Comparison of ENCODE assay signal across 9 cellular contexts in genomic region chr2:26179446-26179907, GRCh38. TPM values are rescaled to one million over a fixed set of nuclear protein-coding genes. Genes with fewer than 3 reads are reported as not detected.
A peak's percentile ranks its signal among the peaks of the same experiment; 100 is the strongest.
DNase-seq lines count a peak whose midpoint lies in the region; ATAC-seq and TF ChIP-seq lines count a peak whose summit lies in the region.
"Had no signal": no experiment of that assay in that cellular context is flagged by ENCODE, and none has a peak within 500 bp of the region (broad histone marks: within the 10 kb centered on the region; RNA-seq: fewer than 3 reads in every experiment).

No MANE protein-coding gene starts in this region.

- intact Hi-C loops in right cardiac atrium (cut with DNase I) (no loop called here), psoas muscle (cut with DNase I) (no loop called here)

- no peaks in the 10 kb centered on the region for H3K9me3 Mint-ChIP-seq in T-cell

- peak overlapping the region; percentile 47 to 72 (median 60) for H3K4me3 Mint-ChIP-seq in T-cell

- H3K36me3 ChIP-seq in ES-I3 (ENCODE audit: insufficient read depth, low read length) (no peaks in the 10 kb centered on the region), psoas muscle (ENCODE audit: insufficient read depth in 1 of 2, low read depth in 1 of 2) (no peaks in the 10 kb centered on the region)

- 21% methylated on average over 12 of the region's 12 CpGs for WGBS in right cardiac atrium
- 22 to 34% (median 34%) methylated on average over 11 to 12 of the region's 12 CpGs for WGBS in psoas muscle, 3 donors

- DNase-seq in T-cell: no peak
- DNase-seq in right cardiac atrium: peak in 1 of 3 donors; percentile 47
- DNase-seq in psoas muscle: no peak
- no peak for DNase-seq in Kasumi-1 (lab: John Stamatoyannopoulos, UW)
- no peak for DNase-seq in NK-92 (lab: John Stamatoyannopoulos, UW; ENCODE audit: unreplicated experiment)
- DNase-seq: amniotic stem cell had no signal

- peaks cover 11 to 20% (median 15%) of the 10 kb centered on the region in 3 donors for H3K4me1 Mint-ChIP-seq in T-cell

- CTCF ChIA-PET in T-cell (lab: Charles Lee): interaction anchor here in 1 of 2 donors (0.6 kb wide), 1 partner anchor 60 kb away, joined by 3 read pairs; no protein-coding TSS in a partner anchor

- TF ChIP-seq CTCF in psoas muscle (IDR thresholded peaks at IDR 0.05): no peak

- H3K27ac Mint-ChIP-seq in T-cell: peak overlapping the region in 1 of 2 donors; percentile 14

- no peaks in the 10 kb centered on the region for H3K9me3 ChIP-seq in ES-I3 (ENCODE audit: control insufficient read depth, insufficient read depth, low read length)
- H3K9me3 ChIP-seq in right cardiac atrium (ENCODE audit: control insufficient read depth, low read length): no peaks in the 10 kb centered on the region
- H3K9me3 ChIP-seq in psoas muscle: no peaks in the 10 kb centered on the region

- no peak overlapping the region for H3K27ac ChIP-seq in right cardiac atrium (ENCODE audit: low read length)
- no peak overlapping the region for H3K27ac ChIP-seq in psoas muscle

- ATAC-seq in T-cell (replicated peaks in 1 of 4): peak in 1 of 4 experiments; percentile 17
- peak in 1 of 2 donors; percentile 9 for ATAC-seq in right cardiac atrium
- ATAC-seq in psoas muscle: peak in 1 of 4 donors; percentile 21
- ATAC-seq in HG03378 (IDR thresholded peaks at IDR 0.05; ENCODE audit: unreplicated experiment): no peak
- ATAC-seq in HG02623 (IDR thresholded peaks at IDR 0.05; ENCODE audit: unreplicated experiment): no peak

- POLR2A ChIA-PET in T-cell (lab: Charles Lee): interaction anchor here in 1 of 2 donors (0.6 kb wide), 1 partner anchor 887 kb away, joined by 3 read pairs; no protein-coding TSS in a partner anchor

- peak overlapping the region; percentile 68 for H3K4me3 ChIP-seq in right cardiac atrium (ENCODE audit: low read length)
- peak overlapping the region; percentile 70 for H3K4me3 ChIP-seq in psoas muscle

- peaks cover 9% of the 10 kb centered on the region for H3K4me1 ChIP-seq in ES-I3 (ENCODE audit: insufficient read depth, low read length)
- H3K4me1 ChIP-seq in right cardiac atrium (ENCODE audit: control insufficient read depth, insufficient read depth, low read length): peaks cover 5% of the 10 kb centered on the region
- H3K4me1 ChIP-seq in psoas muscle: peaks cover 7% of the 10 kb centered on the region

- peak overlapping the region; percentile 58 for H3K9ac ChIP-seq in ES-I3 (ENCODE audit: low read depth, low read length)

- no peaks in the 10 kb centered on the region for H3K36me3 Mint-ChIP-seq in T-cell

- H3K27me3 Mint-ChIP-seq in T-cell: peaks cover 24 to 42% of the 10 kb centered on the region in 2 donors

- H3K27me3 ChIP-seq in right cardiac atrium (ENCODE audit: control insufficient read depth, insufficient read depth): no peaks in the 10 kb centered on the region
- H3K27me3 ChIP-seq in psoas muscle (ENCODE audit: insufficient read depth in 3 of 3, low read length in 2 of 3): peaks cover 0 to 7% (median 2%) of the 10 kb centered on the region in 3 donors

RNA-seq across cellular contexts. Expression of gene GAREM2, which starts 6.6 kb away (rescaled TPM):
- total RNA-seq in T-cell: 1 to 10 TPM; 2.9 to 9.1 (median 5.2) TPM
- total RNA-seq in right cardiac atrium: 1 to 10 TPM; 2.7 to 6.9 (median 4.4) TPM
- polyA plus RNA-seq in right cardiac atrium: 1.9 TPM
- 1 to 10 TPM; 1.2 to 5.5 (median 2.5) TPM for total RNA-seq in psoas muscle
- 1 to 10 TPM in 1 of 3 donors, under 1 TPM in 2; 0.39 to 1.4 (median 0.51) TPM for polyA plus RNA-seq in psoas muscle
